Comparison of ENCODE assay signal across 8 cellular contexts in the genomic region with DNA sequence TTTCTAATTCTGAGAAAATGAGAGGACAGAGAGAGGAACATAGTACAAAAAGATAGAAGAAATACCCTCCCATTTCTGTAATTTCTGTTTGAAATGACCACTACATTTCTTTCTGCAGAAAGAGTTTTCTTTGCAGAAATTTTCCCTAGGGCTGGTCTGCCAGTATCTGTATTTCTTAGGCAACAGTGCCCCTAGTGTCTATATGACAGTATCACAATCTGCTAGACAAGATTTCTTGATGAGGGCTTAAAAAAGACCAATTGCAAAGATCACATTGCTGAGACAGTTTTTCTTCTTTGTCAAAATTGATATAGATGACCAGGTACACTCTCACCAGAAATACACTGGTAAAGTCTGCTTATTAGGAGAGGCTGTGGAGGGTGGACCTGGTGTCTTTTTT.
DNase-seq lines count a peak whose midpoint lies in the region; ATAC-seq, FAIRE-seq and TF ChIP-seq lines count a peak whose summit lies in the region.

No MANE protein-coding gene starts in this region.

- H3K9me3 ChIP-seq in DND-41 (ENCODE audit: insufficient read depth, low read length, severe bottlenecking) (no peaks in the 10 kb centered on the region), spleen (peaks cover 0 to 7% (median 0%) of the 10 kb centered on the region in 8 donors)

- ATAC-seq in DND-41 (ENCODE audit: insufficient read depth, low read depth), result no peak; the same call in 2 of the 3 replicates
- ATAC-seq in HG02885 (IDR thresholded peaks at IDR 0.05; ENCODE audit: poor library complexity, unreplicated experiment), result peak; percentile 72
- ATAC-seq in GM18498 (IDR thresholded peaks at IDR 0.05; ENCODE audit: unreplicated experiment), result no peak
- no peak for ATAC-seq in omental fat pad (ENCODE audit: low FRiP score)

- intact Hi-C loops in spleen (cut with DNase I; ENCODE audit: low total_unique reads), result no loop called here

- no peak overlapping the region for H3K4me2 ChIP-seq in DND-41 (ENCODE audit: insufficient read depth, low read length)

- H3K4me3 ChIP-seq in DND-41 (ENCODE audit: low read depth in 1 of 2, low read length in 2 of 2) (no peak overlapping the region), spleen (no peak overlapping the region)

- TF ChIP-seq CTCF in DND-41 (IDR thresholded peaks at IDR 0.05; ENCODE audit: borderline replicate concordance, extremely low read depth, low read length, poor library complexity, severe bottlenecking) (peak; percentile 69), RWPE1 (conservative IDR thresholded peaks at IDR 0.05; ENCODE audit: low read depth) (peak; percentile 30; the same call in 1 of the 2 replicates), spleen (IDR thresholded peaks at IDR 0.05 in 8 of 11, conservative IDR thresholded peaks at IDR 0.05 in 3 of 11) (peak in 9 of 11 experiments; percentile 39 to 65 (median 54)), omental fat pad (IDR thresholded peaks at IDR 0.05) (no peak)

- H3K79me2 ChIP-seq in DND-41 (ENCODE audit: insufficient read depth, low read length), result no peaks in the 10 kb centered on the region

- H3K27me3 ChIP-seq in DND-41 (ENCODE audit: insufficient read depth, low read length, poor library complexity) (no peaks in the 10 kb centered on the region), spleen (replicated peaks in 1 of 7) (peaks cover 0 to 15% (median 0%) of the 10 kb centered on the region in 7 donors)

- H2AFZ ChIP-seq in DND-41 (ENCODE audit: low read depth, low read length), result no peak overlapping the region

- no peak overlapping the region for H3K9ac ChIP-seq in DND-41 (ENCODE audit: low read depth, low read length)

- peak; percentile 56 for FAIRE-seq in frontal cortex (lab: Jason Lieb, UNC)

- H3K4me1 ChIP-seq in DND-41 (ENCODE audit: insufficient read depth, low read length), result no peaks in the 10 kb centered on the region
- H3K4me1 ChIP-seq in spleen, result no peaks in the 10 kb centered on the region

- TF ChIP-seq POLR2A in spleen (IDR thresholded peaks at IDR 0.05), result no peak

- H4K20me1 ChIP-seq in DND-41 (ENCODE audit: insufficient read depth, low read length), result no peaks in the 10 kb centered on the region

- POLR2A ChIA-PET in RWPE1 (lab: Yijun Ruan, JAX; ENCODE audit: low non-redundant PET), result no interaction called here

- no peaks in the 10 kb centered on the region for H3K36me3 ChIP-seq in DND-41 (ENCODE audit: insufficient read depth, low read length)
- no peaks in the 10 kb centered on the region for H3K36me3 ChIP-seq in spleen

- CTCF ChIA-PET in RWPE1 (lab: Yijun Ruan, JAX), result no interaction called here

- DNase-seq in DND-41, result no peak
- DNase-seq in RWPE1 (ENCODE audit: low spot score), result peak; percentile 7
- peak in 1 of 2 donors; percentile 24 for DNase-seq in frontal cortex (ENCODE audit: low spot score in 2 of 2)
- DNase-seq in spleen, result no peak
- DNase-seq in omental fat pad (ENCODE audit: low spot score), result no peak
- no peak for DNase-seq in stimulated activated CD4-positive, alpha-beta T cell treated with anti-CD3 and anti-CD28 coated beads, Interleukin-4, amount 100 ng/mL, for 4 hours

- no peak overlapping the region for H3K27ac ChIP-seq in DND-41 (ENCODE audit: low read length)
- H3K27ac ChIP-seq in RWPE1, result no peak overlapping the region
- no peak overlapping the region for H3K27ac ChIP-seq in spleen

Comparison
In these comparisons a context has a peak if more than half of its experiments do, and no peak if none do; other contexts are left out.
1. CTCF ChIP-seq: peak in DND-41 (single experiment), RWPE1 (single experiment) and spleen (9 of 11); none in omental fat pad (0 of 3).